Comparison of ENCODE assay signal across 19 cellular contexts in the genomic region with DNA sequence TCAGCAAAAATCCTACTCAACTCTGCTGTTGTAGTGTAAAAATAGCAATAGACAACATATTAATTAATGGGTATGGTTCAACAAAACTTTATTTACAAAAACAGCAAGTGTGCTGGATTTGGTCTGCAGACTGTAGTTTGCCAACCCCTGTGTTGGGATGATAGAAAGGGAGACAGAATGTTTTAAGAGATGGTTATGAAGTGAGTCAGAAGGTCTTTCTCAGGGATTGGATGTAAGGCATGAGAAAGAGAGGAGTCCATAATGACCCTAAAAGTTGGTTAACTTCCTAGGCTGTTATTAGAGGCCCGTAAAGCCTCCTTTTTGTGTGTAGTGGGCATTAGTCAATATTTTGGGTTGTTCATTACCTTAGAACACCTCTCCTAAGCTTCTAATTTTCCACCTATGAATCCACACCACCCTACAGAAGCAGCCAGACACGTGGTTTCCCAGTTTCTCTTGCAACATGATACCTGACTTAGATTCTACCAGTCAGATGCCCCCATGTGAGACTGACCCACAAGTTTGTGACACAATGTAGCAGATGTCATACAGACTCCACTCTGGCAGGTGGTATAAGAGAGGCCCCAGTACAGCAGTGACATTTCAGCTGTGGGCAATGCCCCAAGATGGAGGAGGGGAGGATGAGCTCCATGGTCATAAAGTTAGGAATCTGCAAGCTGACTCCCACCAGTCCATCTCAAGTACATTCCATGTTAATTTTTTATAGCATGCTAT.
"Had no signal": no experiment of that assay in that cellular context is flagged by ENCODE, and none has a peak within 500 bp of the region (broad histone marks: within the 10 kb centered on the region; RNA-seq: fewer than 3 reads in every experiment).

No MANE protein-coding gene starts in this region.

- H3K4me3 ChIP-seq: colonic mucosa, gastrocnemius medialis, heart right ventricle, left lung, lower lobe of right lung, skin epidermis, testis, tibial nerve had no signal

- H3K9me3 ChIP-seq: colonic mucosa, gastrocnemius medialis, lower lobe of right lung, neutrophil, testis had no signal

- H3K4me1 Mint-ChIP-seq: naive thymus-derived CD8-positive, alpha-beta T cell; stimulated activated naive CD8-positive, alpha-beta T cell treated with anti-CD3 and anti-CD28 coated beads, Interleukin-15, amount 100 ng/mL, for 72 hours had no signal

- H3K4me1 ChIP-seq: colonic mucosa, gastrocnemius medialis, left lung, lower lobe of right lung, tibial nerve had no signal

- H3K27ac ChIP-seq: colonic mucosa, gastrocnemius medialis, heart right ventricle, left lung, lower lobe of right lung, neutrophil, skin epidermis, testis, tibial nerve had no signal

- ATAC-seq: gastrocnemius medialis; heart right ventricle; left lung; lower lobe of right lung; naive thymus-derived CD8-positive, alpha-beta T cell; sciatic nerve; stimulated activated naive B cell treated with anti-CD40 and anti-IgM and Interleukin-4, amounts not matched to agents 10 μg/mL and 1 μg/mL and 100 μg/mL, for 72 hours; stimulated activated naive CD8-positive, alpha-beta T cell treated with anti-CD3 and anti-CD28 coated beads, Interleukin-15, amount 100 ng/mL, for 72 hours had no signal

- H3K4me3 Mint-ChIP-seq: naive thymus-derived CD8-positive, alpha-beta T cell; stimulated activated naive B cell treated with anti-CD40 and anti-IgM and Interleukin-4, amounts not matched to agents 10 μg/mL and 1 μg/mL and 100 μg/mL, for 72 hours; stimulated activated naive CD8-positive, alpha-beta T cell treated with anti-CD3 and anti-CD28 coated beads, Interleukin-15, amount 100 ng/mL, for 72 hours had no signal

- H3K27me3 ChIP-seq: colonic mucosa, gastrocnemius medialis, heart right ventricle, left lung, neutrophil, testis, tibial nerve had no signal

- H3K36me3 ChIP-seq: colonic mucosa, gastrocnemius medialis, heart right ventricle, left lung, lower lobe of right lung, neutrophil, tibial nerve had no signal

- H3K27me3 Mint-ChIP-seq: stimulated activated naive B cell treated with anti-CD40 and anti-IgM and Interleukin-4, amounts not matched to agents 10 μg/mL and 1 μg/mL and 100 μg/mL, for 72 hours; stimulated activated naive CD8-positive, alpha-beta T cell treated with anti-CD3 and anti-CD28 coated beads, Interleukin-15, amount 100 ng/mL, for 72 hours had no signal

- H3K27ac Mint-ChIP-seq: naive thymus-derived CD8-positive, alpha-beta T cell; stimulated activated naive B cell treated with anti-CD40 and anti-IgM and Interleukin-4, amounts not matched to agents 10 μg/mL and 1 μg/mL and 100 μg/mL, for 72 hours; stimulated activated naive CD8-positive, alpha-beta T cell treated with anti-CD3 and anti-CD28 coated beads, Interleukin-15, amount 100 ng/mL, for 72 hours had no signal

- DNase-seq: colonic mucosa; dermis blood vessel endothelial cell; gastrocnemius medialis; heart right ventricle; islet precursor cell; left lung; lower lobe of right lung; mesendoderm; naive thymus-derived CD8-positive, alpha-beta T cell; posterior cingulate gyrus; stimulated activated CD4-positive, alpha-beta T cell treated with anti-CD3 and anti-CD28 coated beads, Interleukin-2, amount 100 ng/mL, for 24 hours; stimulated activated CD4-positive, alpha-beta T cell treated with anti-CD3 and anti-CD28 coated beads, Interleukin-4, amount 100 ng/mL, for 4 hours; stimulated activated naive B cell treated with anti-CD40 and anti-IgM and Interleukin-4, amounts not matched to agents 10 μg/mL and 1 μg/mL and 100 μg/mL, for 72 hours; stimulated activated naive CD8-positive, alpha-beta T cell treated with anti-CD3 and anti-CD28 coated beads, Interleukin-15, amount 100 ng/mL, for 72 hours; testis had no signal
